ENCODE assay signal across 8 cellular contexts in genomic region chrX:152958524-152959465, GRCh38. TPM values are rescaled to one million over a fixed set of nuclear protein-coding genes. Genes with fewer than 3 reads are reported as not detected.
DNase-seq lines count a peak whose midpoint lies in the region; ATAC-seq and TF ChIP-seq lines count a peak whose summit lies in the region.

No MANE protein-coding gene starts in this region.

- no peaks in the 10 kb centered on the region for H3K9me3 Mint-ChIP-seq in activated CD4-positive, alpha-beta T cell treated with anti-CD3 and anti-CD28 coated beads for 36 hours (ENCODE audit: low read depth)

- TF ChIP-seq POLR2A in GM19099 (IDR thresholded peaks at IDR 0.05; ENCODE audit: extremely low read depth, insufficient read length, low read depth), result peak; percentile 50

- H3K4me1 Mint-ChIP-seq in activated CD4-positive, alpha-beta T cell treated with anti-CD3 and anti-CD28 coated beads for 36 hours, result peaks cover 6% of the 10 kb centered on the region

- peak; percentile 99 for ATAC-seq in HG03432 (IDR thresholded peaks at IDR 0.05; ENCODE audit: unreplicated experiment)
- ATAC-seq in activated CD4-positive, alpha-beta T cell treated with anti-CD3 and anti-CD28 coated beads for 36 hours, result peak; percentile 98

- H3K36me3 Mint-ChIP-seq in activated CD4-positive, alpha-beta T cell treated with anti-CD3 and anti-CD28 coated beads for 36 hours (ENCODE audit: low read depth), result no peaks in the 10 kb centered on the region

- CTCF ChIA-PET in activated CD4-positive, alpha-beta T cell treated with anti-CD3 and anti-CD28 coated beads for 36 hours (lab: Charles Lee), result interaction anchor here (0.9 to 2.2 kb wide), 5 partner anchors 15 to 74 kb away, joined by 3 to 14 read pairs (median 4); no protein-coding TSS in a partner anchor

- H3K27ac ChIP-seq in cingulate gyrus (ENCODE audit: low read depth, low read length), result peak overlapping the region; percentile 65

- intact Hi-C loops in activated CD4-positive, alpha-beta T cell treated with anti-CD3 and anti-CD28 coated beads for 36 hours (cut with DNase I, micrococcal nuclease), result loop anchor here (1.0 to 5.0 kb wide), 9 partner anchors 17 to 709 kb away; partner anchors contain the start of genes CCNQ (in 1 of the 2), HAUS7 (in 1 of the 2) and ZNF275 (in 1 of the 2)

- POLR2A ChIA-PET in activated CD4-positive, alpha-beta T cell treated with anti-CD3 and anti-CD28 coated beads for 36 hours (lab: Charles Lee), result interaction anchor here (0.6 kb wide), 2 partner anchors 1805 to 1969 kb away, joined by 3 to 4 read pairs; no protein-coding TSS in a partner anchor

- peak overlapping the region; percentile 52 for H3K4me3 Mint-ChIP-seq in activated CD4-positive, alpha-beta T cell treated with anti-CD3 and anti-CD28 coated beads for 36 hours

- peak overlapping the region; percentile 91 for H3K27ac Mint-ChIP-seq in activated CD4-positive, alpha-beta T cell treated with anti-CD3 and anti-CD28 coated beads for 36 hours

- DNase-seq in AML-193 (lab: John Stamatoyannopoulos, UW) (peak; percentile 64 to 68), NCI-H510A (lab: John Stamatoyannopoulos, UW) (peak; percentile 61), kidney tubule cell (ENCODE audit: low spot score) (peak; percentile 88)
- peak; percentile 91 for DNase-seq in activated CD4-positive, alpha-beta T cell treated with anti-CD3 and anti-CD28 coated beads for 36 hours
- peak; percentile 83 to 93 for DNase-seq in stimulated activated CD4-positive, alpha-beta T cell treated with anti-CD3 and anti-CD28 coated beads, Interleukin-1b, Interleukin-23, amount 100 ng/mL, for 4 hours (ENCODE audit: low read depth in 2 of 2)

- no peaks in the 10 kb centered on the region for H3K27me3 Mint-ChIP-seq in activated CD4-positive, alpha-beta T cell treated with anti-CD3 and anti-CD28 coated beads for 36 hours

RNA-seq across cellular contexts. Expression of gene PNMA5, which starts 35.1 kb away (rescaled TPM):
- total RNA-seq in activated CD4-positive, alpha-beta T cell treated with anti-CD3 and anti-CD28 coated beads for 36 hours, result under 1 TPM in 1 of 2 experiments, not detected in 1; 0.05 TPM

Comparison
In these comparisons a context has a peak if more than half of its experiments do, and no peak if none do; other contexts are left out.
1. Peak in every context shown above with its lines: DNase-seq, ATAC-seq and H3K27ac ChIP-seq.